In genomic region chr11:9568854-9569587, GRCh38 we compare ENCODE assay signal across 8 cellular contexts. TPM values are rescaled to one million over a fixed set of nuclear protein-coding genes. Genes with fewer than 3 reads are reported as not detected.
DNase-seq lines count a peak whose midpoint lies in the region; TF ChIP-seq lines count a peak whose summit lies in the region.

No MANE protein-coding gene starts in this region.

- peak; percentile 34 to 61 (median 47) for DNase-seq in CD4-positive, alpha-beta memory T cell
- peak; percentile 55 for DNase-seq in HuH-7 (ENCODE audit: low spot score)
- peak; percentile 16 to 64 for DNase-seq in SW 1271 (lab: John Stamatoyannopoulos, UW)
- peak; percentile 94 for DNase-seq in fibroblast of pulmonary artery (ENCODE audit: low read depth)
- peak; percentile 90 for DNase-seq in osteocyte (ENCODE audit: extremely low spot score, unreplicated experiment)
- no peak for DNase-seq in GDM1 (lab: John Stamatoyannopoulos, UW)
- no peak for DNase-seq in activated CD4-positive, CD25-positive, alpha-beta regulatory T cell (lab: John Stamatoyannopoulos, UW)
- no peak for DNase-seq in activated CD8-positive, alpha-beta memory T cell treated with anti-CD3 and anti-CD28 coated beads, Interleukin-2, amount 50 U/mL, for 4 hours

- CTCF ChIA-PET in CD4-positive, alpha-beta memory T cell (lab: Charles Lee; ENCODE audit: partially characterized antibody) = interaction anchor here (1.0 to 1.3 kb wide), 3 partner anchors 8 to 44 kb away, joined by 3 read pairs; no protein-coding TSS in a partner anchor

- no peak overlapping the region for H3K27ac ChIP-seq in CD4-positive, alpha-beta memory T cell (ENCODE audit: low read depth, low read length)

- peak overlapping the region in 5 of 8 donors; percentile 6 to 67 (median 35) for H3K4me3 Mint-ChIP-seq in CD4-positive, alpha-beta memory T cell
- peak overlapping the region; percentile 67 for H3K4me3 Mint-ChIP-seq in osteocyte (ENCODE audit: unreplicated experiment)

- no peaks in the 10 kb centered on the region for H3K27me3 ChIP-seq in CD4-positive, alpha-beta memory T cell (ENCODE audit: insufficient read depth, low read length)

- peaks cover 0 to 2% of the 10 kb centered on the region in 2 donors for H3K36me3 Mint-ChIP-seq in CD4-positive, alpha-beta memory T cell
- no peaks in the 10 kb centered on the region for H3K36me3 Mint-ChIP-seq in osteocyte (ENCODE audit: unreplicated experiment)

- POLR2A ChIA-PET in CD4-positive, alpha-beta memory T cell (lab: Charles Lee; ENCODE audit: partially characterized antibody) = interaction anchor here (0.7 to 1.2 kb wide), 4 partner anchors 9 to 659 kb away, joined by 3 to 4 read pairs (median 3); no protein-coding TSS in a partner anchor

- no peak overlapping the region for H3K4me3 ChIP-seq in CD4-positive, alpha-beta memory T cell (ENCODE audit: low read length in 2 of 2)
- H3K4me3 ChIP-seq in fibroblast of pulmonary artery (replicated peaks; ENCODE audit: low read depth, low read length) = no peak overlapping the region

- H3K4me1 ChIP-seq in CD4-positive, alpha-beta memory T cell (ENCODE audit: insufficient read depth, low read length) = peaks cover 32% of the 10 kb centered on the region

- TF ChIP-seq CTCF in fibroblast of pulmonary artery (IDR thresholded peaks at IDR 0.05; ENCODE audit: low read length, missing control alignments) (no peak), osteocyte (IDR thresholded peaks at IDR 0.05) (no peak)

- no peaks in the 10 kb centered on the region for H3K9me3 Mint-ChIP-seq in CD4-positive, alpha-beta memory T cell
- no peaks in the 10 kb centered on the region for H3K9me3 Mint-ChIP-seq in osteocyte (ENCODE audit: unreplicated experiment)

- peaks cover 17 to 39% (median 23%) of the 10 kb centered on the region in 4 donors for H3K4me1 Mint-ChIP-seq in CD4-positive, alpha-beta memory T cell
- H3K4me1 Mint-ChIP-seq in osteocyte (ENCODE audit: unreplicated experiment) = peaks cover 74% of the 10 kb centered on the region

- H3K36me3 ChIP-seq in CD4-positive, alpha-beta memory T cell (ENCODE audit: insufficient read depth, low read length) = no peaks in the 10 kb centered on the region

- no peaks in the 10 kb centered on the region for H3K27me3 Mint-ChIP-seq in CD4-positive, alpha-beta memory T cell
- H3K27me3 Mint-ChIP-seq in osteocyte (ENCODE audit: unreplicated experiment) = no peaks in the 10 kb centered on the region

- intact Hi-C loops in CD4-positive, alpha-beta memory T cell (cut with micrococcal nuclease) = no loop called here

- no peaks in the 10 kb centered on the region for H3K9me3 ChIP-seq in CD4-positive, alpha-beta memory T cell (ENCODE audit: control insufficient read depth in 1 of 2, low read length in 2 of 2)

- peak overlapping the region; percentile 42 to 94 (median 88) for H3K27ac Mint-ChIP-seq in CD4-positive, alpha-beta memory T cell
- peak overlapping the region; percentile 100 for H3K27ac Mint-ChIP-seq in osteocyte (ENCODE audit: unreplicated experiment)

RNA-seq across cellular contexts. Expression of gene WEE1, which starts 4.4 kb away (rescaled TPM):
- total RNA-seq in CD4-positive, alpha-beta memory T cell = 10 to 100 TPM; 11.1 to 11.7 TPM
- 1 to 10 TPM; 5.8 to 8.2 TPM for polyA plus RNA-seq in CD4-positive, alpha-beta memory T cell
- 77.8 and 111 TPM in 2 replicates for total RNA-seq in osteocyte

Comparison
In these comparisons a context has a peak if more than half of its experiments do, and no peak if none do; other contexts are left out.
1. DNase-seq: peak in CD4-positive, alpha-beta memory T cell (5 of 5), HuH-7 (single experiment), SW 1271 (2 of 2), fibroblast of pulmonary artery (single experiment) and osteocyte (single experiment); none in GDM1 (single experiment), activated CD4-positive, CD25-positive, alpha-beta regulatory T cell (0 of 4) and activated CD8-positive, alpha-beta memory T cell treated with anti-CD3 and anti-CD28 coated beads, Interleukin-2, amount 50 U/mL, for 4 hours (single experiment).